In genomic region chr19:18001837-18002345, GRCh38 we compare ENCODE assay signal across 9 cellular contexts. TPM values are rescaled to one million over a fixed set of nuclear protein-coding genes. Genes with fewer than 3 reads are reported as not detected.
DNase-seq lines count a peak whose midpoint lies in the region; ATAC-seq and TF ChIP-seq lines count a peak whose summit lies in the region.
"Had no signal": no experiment of that assay in that cellular context is flagged by ENCODE, and none has a peak within 500 bp of the region (broad histone marks: within the 10 kb centered on the region; RNA-seq: fewer than 3 reads in every experiment).

No MANE protein-coding gene starts in this region.

- H3K4me1 Mint-ChIP-seq in brain (peaks cover 8% of the 10 kb centered on the region), mesothelial cell of epicardium (peaks cover 4% of the 10 kb centered on the region)

- H3K4me3 Mint-ChIP-seq in brain, result peak overlapping the region; percentile 53 to 77 (median 73)
- H3K4me3 Mint-ChIP-seq in mesothelial cell of epicardium, result peak overlapping the region; percentile 52

- H3K9me3 Mint-ChIP-seq in brain (peaks cover 2 to 5% (median 2%) of the 10 kb centered on the region in 5 experiments), mesothelial cell of epicardium (no peaks in the 10 kb centered on the region)

- H3K27ac Mint-ChIP-seq in brain (no peak overlapping the region), mesothelial cell of epicardium (no peak overlapping the region)

- peaks cover 0 to 20% of the 10 kb centered on the region in 2 donors for H3K4me1 ChIP-seq in right atrium auricular region
- no peaks in the 10 kb centered on the region for H3K4me1 ChIP-seq in uterus

- ATAC-seq in left ventricle myocardium superior (no peak), HG02852 (IDR thresholded peaks at IDR 0.05; ENCODE audit: unreplicated experiment) (no peak)

- H3K4me3 ChIP-seq in right atrium auricular region (peak overlapping the region; percentile 45 to 75), uterus (peak overlapping the region; percentile 45 to 60)

- H3K9me3 ChIP-seq in right atrium auricular region, result no peaks in the 10 kb centered on the region
- no peaks in the 10 kb centered on the region for H3K9me3 ChIP-seq in uterus

- no peaks in the 10 kb centered on the region for H3K27me3 ChIP-seq in right atrium auricular region
- H3K27me3 ChIP-seq in uterus, result no peaks in the 10 kb centered on the region

- H3K36me3 Mint-ChIP-seq in brain (peaks cover 7% of the 10 kb centered on the region), mesothelial cell of epicardium (peaks cover 4% of the 10 kb centered on the region)

- no peak for TF ChIP-seq POLR2A in uterus (IDR thresholded peaks at IDR 0.05)

- H3K27me3 Mint-ChIP-seq in brain, result peaks cover 43% of the 10 kb centered on the region
- H3K27me3 Mint-ChIP-seq in mesothelial cell of epicardium (ENCODE audit: low read depth), result peaks cover 45% of the 10 kb centered on the region

- TF ChIP-seq CTCF in right atrium auricular region (IDR thresholded peaks at IDR 0.05), result no peak
- no peak for TF ChIP-seq CTCF in brain (conservative IDR thresholded peaks at IDR 0.05)
- no peak for TF ChIP-seq CTCF in mesothelial cell of epicardium (IDR thresholded peaks at IDR 0.05; ENCODE audit: unreplicated experiment)
- no peak for TF ChIP-seq CTCF in uterus (IDR thresholded peaks at IDR 0.05)

- H3K36me3 ChIP-seq in right atrium auricular region, result no peaks in the 10 kb centered on the region
- H3K36me3 ChIP-seq in uterus, result no peaks in the 10 kb centered on the region

- H3K27ac ChIP-seq in right atrium auricular region (peak overlapping the region; percentile 84 to 89), uterus (peak overlapping the region; percentile 71 to 92)

- intact Hi-C loops in left ventricle myocardium superior (cut with micrococcal nuclease), result no loop called here
- intact Hi-C loops in uterus (cut with DNase I; ENCODE audit: low total_unique reads), result no loop called here

- DNase-seq in right atrium auricular region (ENCODE audit: low spot score), result no peak
- DNase-seq in left ventricle myocardium superior, result no peak
- no peak for DNase-seq in mesothelial cell of epicardium (ENCODE audit: low spot score in 2 of 2, unreplicated experiment in 2 of 2)
- peak in 1 of 2 donors; percentile 27 for DNase-seq in uterus
- no peak for DNase-seq in stimulated activated CD8-positive, alpha-beta memory T cell treated with anti-CD3 and anti-CD28 coated beads, Interleukin-4, amount 100 ng/mL, for 48 hours
- no peak for DNase-seq in HCEC 1CT
- DNase-seq: cortex of kidney had no signal

RNA-seq across cellular contexts. Expression of gene ARRDC2, which starts 6.1 kb away (rescaled TPM):
- total RNA-seq in right atrium auricular region (10 to 100 TPM; 26.7 to 42.4 TPM), left ventricle myocardium superior (17.9 TPM), mesothelial cell of epicardium (2.9 to 4.0 TPM (median 2.9 TPM) in 3 replicates), uterus (10 to 100 TPM; 18.7 to 77.9 (median 43.1) TPM)
- 36.6 TPM for polyA plus RNA-seq in brain (ENCODE audit: insufficient read depth, low read depth, low replicate concordance)

RNA-seq across cellular contexts. Expression of gene KCNN1, which starts 35.0 kb away (rescaled TPM):
- under 1 TPM; 0.56 to 0.63 TPM for total RNA-seq in right atrium auricular region
- not detected for total RNA-seq in left ventricle myocardium superior
- polyA plus RNA-seq in brain (ENCODE audit: insufficient read depth, low read depth, low replicate concordance), result 25.3 TPM
- 16.8 to 20.3 TPM (median 19.7 TPM) in 3 replicates for total RNA-seq in mesothelial cell of epicardium
- total RNA-seq in uterus, result 1 to 10 TPM in 1 of 4 donors, not detected in 3; 1.9 TPM
